ENCODE assay signal across 1 cellular context in the genomic region with DNA sequence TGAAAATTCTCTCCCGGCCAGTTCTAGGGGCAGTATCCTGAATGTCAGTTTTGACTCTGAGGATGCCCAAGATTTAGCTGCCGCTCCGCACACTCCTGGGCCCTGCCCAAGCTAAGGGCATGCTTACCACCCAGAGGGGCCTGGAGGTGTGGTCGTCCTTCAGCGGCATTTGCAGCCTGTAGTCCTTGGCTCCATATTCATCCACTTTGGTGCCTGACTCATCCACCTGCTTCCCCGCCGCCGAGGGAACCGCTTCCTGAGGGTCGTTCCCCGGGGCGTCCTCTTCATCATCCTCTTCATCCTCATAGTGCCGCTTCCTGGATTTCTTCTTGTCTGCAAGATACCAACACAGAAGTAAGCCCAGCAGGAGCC.
TF ChIP-seq lines count a peak whose summit lies in the region.

No MANE protein-coding gene starts in this region.

TF ChIP-seq in GM12878, 131 proteins besides CTCF, POLR2A, EP300 and RAD21 (continued from another document):
- TF ChIP-seq, protein P1, sequence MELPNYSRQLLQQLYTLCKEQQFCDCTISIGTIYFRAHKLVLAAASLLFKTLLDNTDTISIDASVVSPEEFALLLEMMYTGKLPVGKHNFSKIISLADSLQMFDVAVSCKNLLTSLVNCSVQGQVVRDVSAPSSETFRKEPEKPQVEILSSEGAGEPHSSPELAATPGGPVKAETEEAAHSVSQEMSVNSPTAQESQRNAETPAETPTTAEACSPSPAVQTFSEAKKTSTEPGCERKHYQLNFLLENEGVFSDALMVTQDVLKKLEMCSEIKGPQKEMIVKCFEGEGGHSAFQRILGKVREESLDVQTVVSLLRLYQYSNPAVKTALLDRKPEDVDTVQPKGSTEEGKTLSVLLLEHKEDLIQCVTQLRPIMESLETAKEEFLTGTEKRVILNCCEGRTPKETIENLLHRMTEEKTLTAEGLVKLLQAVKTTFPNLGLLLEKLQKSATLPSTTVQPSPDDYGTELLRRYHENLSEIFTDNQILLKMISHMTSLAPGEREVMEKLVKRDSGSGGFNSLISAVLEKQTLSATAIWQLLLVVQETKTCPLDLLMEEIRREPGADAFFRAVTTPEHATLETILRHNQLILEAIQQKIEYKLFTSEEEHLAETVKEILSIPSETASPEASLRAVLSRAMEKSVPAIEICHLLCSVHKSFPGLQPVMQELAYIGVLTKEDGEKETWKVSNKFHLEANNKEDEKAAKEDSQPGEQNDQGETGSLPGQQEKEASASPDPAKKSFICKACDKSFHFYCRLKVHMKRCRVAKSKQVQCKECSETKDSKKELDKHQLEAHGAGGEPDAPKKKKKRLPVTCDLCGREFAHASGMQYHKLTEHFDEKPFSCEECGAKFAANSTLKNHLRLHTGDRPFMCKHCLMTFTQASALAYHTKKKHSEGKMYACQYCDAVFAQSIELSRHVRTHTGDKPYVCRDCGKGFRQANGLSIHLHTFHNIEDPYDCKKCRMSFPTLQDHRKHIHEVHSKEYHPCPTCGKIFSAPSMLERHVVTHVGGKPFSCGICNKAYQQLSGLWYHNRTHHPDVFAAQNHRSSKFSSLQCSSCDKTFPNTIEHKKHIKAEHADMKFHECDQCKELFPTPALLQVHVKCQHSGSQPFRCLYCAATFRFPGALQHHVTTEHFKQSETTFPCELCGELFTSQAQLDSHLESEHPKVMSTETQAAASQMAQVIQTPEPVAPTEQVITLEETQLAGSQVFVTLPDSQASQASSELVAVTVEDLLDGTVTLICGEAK (IDR thresholded peaks at IDR 0.05; ENCODE audit: borderline replicate concordance), result no peak
- TF ChIP-seq JUND (IDR thresholded peaks at IDR 0.05; ENCODE audit: low read depth, low read length), result no peak
